Comparison of ENCODE assay signal across 8 cellular contexts in genomic region chr17:7916383-7916677, GRCh38. TPM values are rescaled to one million over a fixed set of nuclear protein-coding genes. Genes with fewer than 3 reads are reported as not detected.
A peak's percentile ranks its signal among the peaks of the same experiment; 100 is the strongest.
DNase-seq lines count a peak whose midpoint lies in the region; ATAC-seq, FAIRE-seq and TF ChIP-seq lines count a peak whose summit lies in the region.

No MANE protein-coding gene starts in this region.

- H3K27me3 ChIP-seq in breast epithelium (no peaks in the 10 kb centered on the region), muscle layer of duodenum (ENCODE audit: low read depth, low read length) (no peaks in the 10 kb centered on the region), BE2C (no peaks in the 10 kb centered on the region)

- H3K4me3 ChIP-seq in AG10803 (ENCODE audit: low read length) (peak overlapping the region; percentile 60), breast epithelium (peak overlapping the region; percentile 49 to 72 (median 71)), muscle layer of duodenum (ENCODE audit: low read depth in 1 of 2, low read length in 2 of 2) (peak overlapping the region; percentile 31 to 71), BE2C (ENCODE audit: low read depth, low read length) (no peak overlapping the region)

- TF ChIP-seq CTCF in AG10803 (conservative IDR thresholded peaks at IDR 0.05; ENCODE audit: low read length) (no peak), breast epithelium (IDR thresholded peaks at IDR 0.05) (no peak), BE2C (IDR thresholded peaks at IDR 0.05; ENCODE audit: low read depth, low read length) (no peak)

- intact Hi-C loops in breast epithelium (cut with DNase I; ENCODE audit: low total_unique reads): loop anchor here (10.0 kb wide), 1 partner anchor 52 kb away; no protein-coding TSS in a partner anchor

- H3K27ac ChIP-seq in breast epithelium (peak overlapping the region; percentile 97), muscle layer of duodenum (ENCODE audit: low read length) (peak overlapping the region; percentile 60)

- TF ChIP-seq POLR2A in breast epithelium (IDR thresholded peaks at IDR 0.05) (no peak), GM12891 (IDR thresholded peaks at IDR 0.05; ENCODE audit: low read depth, low read length) (no peak)

- peaks cover 0 to 5% of the 10 kb centered on the region in 2 donors for H3K4me1 ChIP-seq in breast epithelium
- H3K4me1 ChIP-seq in muscle layer of duodenum (ENCODE audit: control insufficient read depth in 1 of 2, insufficient read depth in 2 of 2, low read length in 2 of 2): peaks cover 9 to 10% of the 10 kb centered on the region in 2 donors
- H3K4me1 ChIP-seq in BE2C: peaks cover 2% of the 10 kb centered on the region; the same call in 1 of the 2 replicates

- H3K36me3 ChIP-seq in breast epithelium (no peaks in the 10 kb centered on the region), muscle layer of duodenum (ENCODE audit: control insufficient read depth in 1 of 2, insufficient read depth in 2 of 2, low read length in 2 of 2) (peaks cover 10% of the 10 kb centered on the region in 2 donors), BE2C (no peaks in the 10 kb centered on the region)

- H3K9me3 ChIP-seq in breast epithelium (no peaks in the 10 kb centered on the region), muscle layer of duodenum (ENCODE audit: control insufficient read depth in 1 of 2, low read length in 2 of 2) (no peaks in the 10 kb centered on the region), BE2C (peaks cover 3% of the 10 kb centered on the region; the same call in 1 of the 2 replicates)

- DNase-seq in AG10803 (ENCODE audit: low read depth): no peak
- DNase-seq in breast epithelium (ENCODE audit: low spot score in 2 of 2): peak; percentile 66 to 85
- DNase-seq in BE2C: no peak
- DNase-seq in stimulated activated CD4-positive, alpha-beta T cell treated with anti-CD3 and anti-CD28 coated beads, Interleukin-12 subunit alpha, Interleukin-12 subunit beta, amount 100 ng/mL, for 4 hours: no peak
- no peak for DNase-seq in GM12891 (ENCODE audit: insufficient read length, low spot score)
- DNase-seq in SKM-1 treated with dmso at 0.1 percent for 144 hours (lab: John Stamatoyannopoulos, UW; ENCODE audit: unreplicated experiment): no peak

- ATAC-seq in HG03378 (IDR thresholded peaks at IDR 0.05; ENCODE audit: unreplicated experiment): peak; percentile 6

- no peak for FAIRE-seq in GM12891 (lab: Jason Lieb, UNC)

TF ChIP-seq in GM12891, 5 proteins besides CTCF, POLR2A, EP300 and RAD21:
- TF ChIP-seq PAX5 (IDR thresholded peaks at IDR 0.05; ENCODE audit: insufficient read depth, low read length, severe bottlenecking) (no peak), POU2F2 (IDR thresholded peaks at IDR 0.05; ENCODE audit: low read depth, low read length) (no peak), SPI1 (IDR thresholded peaks at IDR 0.05; ENCODE audit: low read depth, low read length) (no peak), TAF1 (IDR thresholded peaks at IDR 0.05; ENCODE audit: low read depth, low read length) (no peak), POLR2AphosphoS5 (IDR thresholded peaks at IDR 0.05; ENCODE audit: low read depth, low read length) (no peak)

RNA-seq across cellular contexts. Expression of gene RNF227, which starts 0.2 kb away (rescaled TPM):
- total RNA-seq in breast epithelium: 10 to 100 TPM in 1 of 3 donors, 1 to 10 TPM in 2; 4.6 to 19.5 (median 8.6) TPM
- 3.3 TPM for polyA plus RNA-seq in BE2C (2012; ENCODE audit: insufficient read depth, insufficient read length, low read depth)
- polyA plus RNA-seq in GM12891 (2012; ENCODE audit: low read depth, missing spikeins): 1.9 TPM

RNA-seq across cellular contexts. Expression of gene KCNAB3, which starts 13.3 kb away (rescaled TPM):
- 1 to 10 TPM in 2 of 3 donors, under 1 TPM in 1; 0.48 to 1.5 (median 1.3) TPM for total RNA-seq in breast epithelium
- 1.6 TPM for polyA plus RNA-seq in BE2C (2012; ENCODE audit: insufficient read depth, insufficient read length, low read depth)
- 2.3 TPM for polyA plus RNA-seq in GM12891 (2012; ENCODE audit: low read depth, missing spikeins)

RNA-seq across cellular contexts. Expression of gene TRAPPC1, which starts 15.4 kb away (rescaled TPM):
- total RNA-seq in breast epithelium: 10 to 100 TPM; 24.9 to 38.9 (median 37.7) TPM
- polyA plus RNA-seq in BE2C (2012; ENCODE audit: insufficient read depth, insufficient read length, low read depth): 156 TPM
- 216 TPM for polyA plus RNA-seq in GM12891 (2012; ENCODE audit: low read depth, missing spikeins)

RNA-seq across cellular contexts. Expression of gene CNTROB, which starts 15.7 kb away (rescaled TPM):
- total RNA-seq in breast epithelium: 10 to 100 TPM; 17.0 to 27.2 (median 23.9) TPM
- 17.5 TPM for polyA plus RNA-seq in BE2C (2012; ENCODE audit: insufficient read depth, insufficient read length, low read depth)
- polyA plus RNA-seq in GM12891 (2012; ENCODE audit: low read depth, missing spikeins): 22.8 TPM

RNA-seq across cellular contexts. Expression of gene CHD3, which starts 27.7 kb away (rescaled TPM):
- total RNA-seq in breast epithelium: 10 to 100 TPM; 47.5 to 99.0 (median 90.0) TPM
- polyA plus RNA-seq in BE2C (2012; ENCODE audit: insufficient read depth, insufficient read length, low read depth): 66.8 TPM
- 76.4 TPM for polyA plus RNA-seq in GM12891 (2012; ENCODE audit: low read depth, missing spikeins)

Comparison
In these comparisons a context has a peak if more than half of its experiments do, and no peak if none do; other contexts are left out.
1. DNase-seq: peak in breast epithelium (2 of 2); none in AG10803 (single experiment), BE2C (single experiment), stimulated activated CD4-positive, alpha-beta T cell treated with anti-CD3 and anti-CD28 coated beads, Interleukin-12 subunit alpha, Interleukin-12 subunit beta, amount 100 ng/mL, for 4 hours (single experiment), GM12891 (single experiment) and SKM-1 treated with dmso at 0.1 percent for 144 hours (single experiment).